Comparison of ENCODE assay signal across 8 cellular contexts in the genomic region with DNA sequence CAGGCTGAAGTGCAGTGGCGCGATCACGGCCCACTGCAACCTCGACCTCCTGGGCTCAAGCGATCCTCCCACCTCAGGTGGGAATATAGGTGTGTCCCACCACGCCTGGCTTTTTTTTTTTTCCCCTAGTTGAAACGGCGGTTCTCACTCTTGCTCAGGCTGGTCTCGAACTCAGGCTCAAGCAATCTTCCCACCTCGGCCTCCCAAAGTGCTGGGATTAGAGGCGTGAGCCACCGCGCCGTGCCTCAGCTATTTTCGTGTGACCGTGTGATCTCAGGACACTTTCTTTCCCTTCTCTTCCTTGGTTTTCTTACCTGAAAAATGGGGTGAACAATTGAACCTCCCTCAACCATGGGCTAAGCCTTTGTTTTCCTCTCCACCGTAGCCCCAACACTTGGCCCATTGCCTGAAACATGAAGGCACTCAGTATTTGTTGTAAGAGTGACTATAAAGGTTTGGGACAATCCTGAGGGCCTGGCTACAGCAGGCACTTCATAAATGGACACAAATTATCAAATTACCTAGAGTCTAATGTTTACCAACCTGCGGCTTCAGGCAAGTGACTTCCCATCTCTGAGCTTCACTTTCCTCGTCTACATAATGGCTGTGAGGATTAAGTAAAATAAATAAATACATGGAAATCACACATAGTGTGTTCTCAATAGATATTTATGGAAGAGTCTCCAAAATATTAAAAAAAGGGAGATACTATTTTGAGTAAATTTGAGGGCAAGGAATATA. TPM values are rescaled to one million over a fixed set of nuclear protein-coding genes. Genes with fewer than 3 reads are reported as not detected.
A peak's percentile ranks its signal among the peaks of the same experiment; 100 is the strongest.
DNase-seq lines count a peak whose midpoint lies in the region; ATAC-seq and TF ChIP-seq lines count a peak whose summit lies in the region.

No MANE protein-coding gene starts in this region.

- DNase-seq in A673 (ENCODE audit: low spot score) (no peak), NB4 (ENCODE audit: low read depth) (no peak), transverse colon (peak; percentile 31), NCI-H1048 (lab: John Stamatoyannopoulos, UW) (no peak)
- DNase-seq in activated naive CD4-positive, alpha-beta T cell treated with anti-CD3 and anti-CD28 coated beads, Interleukin-2, amount 50 U/mL, for 72 hours (ENCODE audit: low spot score in 2 of 2): no peak

- H3K4me3 ChIP-seq in A673 (ENCODE audit: low read depth, low read length, poor library complexity, severe bottlenecking) (peak overlapping the region; percentile 51), NB4 (ENCODE audit: low read depth, low read length) (peak overlapping the region; percentile 53), transverse colon (peak overlapping the region; percentile 44 to 60 (median 48))

- POLR2A ChIA-PET in A673 (lab: Charles Lee; ENCODE audit: low non-redundant PET): interaction anchor here (0.5 to 1.1 kb wide), 5 partner anchors 19 to 80 kb away, joined by 3 to 23 read pairs (median 7); partner anchors contain the start of gene ID1

- H3K36me3 ChIP-seq in A673 (ENCODE audit: insufficient read depth, low read length, poor library complexity, severe bottlenecking) (peaks cover 7% of the 10 kb centered on the region), transverse colon (no peaks in the 10 kb centered on the region)

- intact Hi-C loops in A673 (cut with micrococcal nuclease; ENCODE audit: unreplicated experiment) (no loop called here), transverse colon (cut with DNase I; ENCODE audit: low total_unique reads) (no loop called here)

- H3K4me1 ChIP-seq in A673 (ENCODE audit: insufficient read depth, low read length, poor library complexity, severe bottlenecking) (peaks cover 20% of the 10 kb centered on the region), transverse colon (peaks cover 5 to 49% (median 26%) of the 10 kb centered on the region in 4 donors)

- H3K27me3 ChIP-seq in A673 (replicated peaks; ENCODE audit: insufficient read depth, low read depth, low read length, poor library complexity): no peaks in the 10 kb centered on the region
- no peaks in the 10 kb centered on the region for H3K27me3 ChIP-seq in layer of hippocampus (ENCODE audit: control insufficient read depth, insufficient read depth, low read length)
- no peaks in the 10 kb centered on the region for H3K27me3 ChIP-seq in transverse colon

- TF ChIP-seq EP300 in transverse colon (IDR thresholded peaks at IDR 0.05; ENCODE audit: low read depth): no peak

- H3K27ac Mint-ChIP-seq in activated naive CD4-positive, alpha-beta T cell treated with anti-CD3 and anti-CD28 coated beads, Interleukin-2, amount 50 U/mL, for 72 hours: peak overlapping the region; percentile 91 to 97

- in situ Hi-C loops in transverse colon (cut with MboI; ENCODE audit: low pct_ligation_motif_present in 1 of 4, low pct_unique_long_range_greater_than_20kb in 1 of 4, low sequenced_read_pairs in 3 of 4): loop anchor here in 1 of 4 donors (25.0 kb wide), 1 partner anchor 164 kb away; the partner anchor contains the start of gene TPX2

- H3K9me3 Mint-ChIP-seq in activated naive CD4-positive, alpha-beta T cell treated with anti-CD3 and anti-CD28 coated beads, Interleukin-2, amount 50 U/mL, for 72 hours: no peaks in the 10 kb centered on the region

- H3K9me3 ChIP-seq in A673 (ENCODE audit: low read depth, low read length, poor library complexity, severe bottlenecking) (no peaks in the 10 kb centered on the region), transverse colon (no peaks in the 10 kb centered on the region)

- H3K36me3 Mint-ChIP-seq in activated naive CD4-positive, alpha-beta T cell treated with anti-CD3 and anti-CD28 coated beads, Interleukin-2, amount 50 U/mL, for 72 hours: peaks cover 0 to 9% of the 10 kb centered on the region in 2 donors

- CTCF ChIA-PET in A673 (lab: Charles Lee): interaction anchor here (0.7 to 2.9 kb wide), 8 partner anchors 11 to 60 kb away, joined by 3 to 45 read pairs (median 6); partner anchors contain the start of gene ID1

- no peak for TF ChIP-seq POLR2A in NB4 (IDR thresholded peaks at IDR 0.05; ENCODE audit: extremely low read depth, insufficient read length)
- TF ChIP-seq POLR2A in transverse colon (IDR thresholded peaks at IDR 0.05): no peak

- BruUV-seq in A673 (replicated peaks; lab: Mats Ljungman, UMichigan): TSS peak; percentile 80

- ATAC-seq in GM19023 (IDR thresholded peaks at IDR 0.05; ENCODE audit: unreplicated experiment): peak; percentile 26
- ATAC-seq in activated naive CD4-positive, alpha-beta T cell treated with anti-CD3 and anti-CD28 coated beads, Interleukin-2, amount 50 U/mL, for 72 hours: peak in 1 of 2 donors; percentile 4
- ATAC-seq in HG03378 (IDR thresholded peaks at IDR 0.05; ENCODE audit: unreplicated experiment): no peak

- WGBS in transverse colon (ENCODE audit: low coverage in 1 of 2), 2 donors: 28 to 35% methylated on average over 10 to 19 of the region's 19 CpGs

- TF ChIP-seq CTCF in A673 (conservative IDR thresholded peaks at IDR 0.05; ENCODE audit: low read depth, low read length) (no peak), NB4 (IDR thresholded peaks at IDR 0.05; ENCODE audit: low read depth, low read length) (no peak), transverse colon (IDR thresholded peaks at IDR 0.05) (peak in 1 of 5 experiments; percentile 36)

- H3K27ac ChIP-seq in A673 (ENCODE audit: low read depth, low read length, poor library complexity, severe bottlenecking) (peak overlapping the region; percentile 94), layer of hippocampus (ENCODE audit: low read depth, low read length) (peak overlapping the region; percentile 94), transverse colon (peak overlapping the region; percentile 94 to 97 (median 95))

RNA-seq across cellular contexts. Expression of gene ID1, which starts 31.4 kb away (rescaled TPM):
- total RNA-seq in A673 (2021) (24.6 and 39.3 TPM in 2 replicates), transverse colon (1,000 to 10,000 TPM in 1 of 4 donors, 100 to 1,000 TPM in 3; 516 to 1,015 (median 933) TPM)
- total RNA-seq in activated naive CD4-positive, alpha-beta T cell treated with anti-CD3 and anti-CD28 coated beads, Interleukin-2, amount 50 U/mL, for 72 hours: 10 to 100 TPM in 1 of 2 donors, 1 to 10 TPM in 1; 1.4 to 19.4 TPM

RNA-seq across cellular contexts. Expression of gene HM13, which starts 59.5 kb away (rescaled TPM):
- total RNA-seq in A673 (2021) (182 and 196 TPM in 2 replicates), transverse colon (10 to 100 TPM; 38.4 to 86.0 (median 63.4) TPM)
- total RNA-seq in activated naive CD4-positive, alpha-beta T cell treated with anti-CD3 and anti-CD28 coated beads, Interleukin-2, amount 50 U/mL, for 72 hours: 100 to 1,000 TPM; 108 to 124 TPM

Comparison
In these comparisons a context has a peak if more than half of its experiments do, and no peak if none do; other contexts are left out.
1. RNA of gene ID1, which starts 31.4 kb away (total RNA-seq): 516 to 1,015 TPM in transverse colon; 24.6 to 39.3 TPM in A673 and 1.4 to 19.4 TPM in activated naive CD4-positive, alpha-beta T cell treated with anti-CD3 and anti-CD28 coated beads, Interleukin-2, amount 50 U/mL, for 72 hours; every median in the first group is over 10 times any median in the second.
2. Peak in every context shown above with its lines, with median percentiles within 50 percentile points of each other: H3K27ac ChIP-seq and H3K4me3 ChIP-seq.